Comparison of ENCODE assay signal across 17 cellular contexts in genomic region chr6:154297711-154298110, GRCh38. TPM values are rescaled to one million over a fixed set of nuclear protein-coding genes. Genes with fewer than 3 reads are reported as not detected.
A peak's percentile ranks its signal among the peaks of the same experiment; 100 is the strongest.
DNase-seq lines count a peak whose midpoint lies in the region; ATAC-seq and TF ChIP-seq lines count a peak whose summit lies in the region.
"Had no signal": no experiment of that assay in that cellular context is flagged by ENCODE, and none has a peak within 500 bp of the region (broad histone marks: within the 10 kb centered on the region; RNA-seq: fewer than 3 reads in every experiment).

No MANE protein-coding gene starts in this region.

- H2AK5ac ChIP-seq in IMR-90 (ENCODE audit: low read depth, low read length) = 0 out of 2 replicates have a peak overlapping the region, but pooled peaks have one; percentile 59

- peak overlapping the region; percentile 46; the same call in 1 of the 2 replicates for H3K18ac ChIP-seq in IMR-90 (ENCODE audit: low read depth, low read length)

- no peak overlapping the region for H3K27ac Mint-ChIP-seq in CD4-positive, alpha-beta T cell
- H3K27ac Mint-ChIP-seq: IgD-negative memory B cell; stimulated activated naive CD8-positive, alpha-beta T cell treated with anti-CD3 and anti-CD28 coated beads, Interleukin-15, Interleukin-2, amounts not matched to agents 100 ng/mL and 50 ng/mL, for 24 hours had no signal

- peaks cover 20% of the 10 kb centered on the region for H3K9me1 ChIP-seq in IMR-90 (ENCODE audit: insufficient read depth, low read length)

- H3K9me3 ChIP-seq in IMR-90 (ENCODE audit: control insufficient read depth, insufficient read depth, low read length) (no peaks in the 10 kb centered on the region), suprapubic skin (no peaks in the 10 kb centered on the region)
- H3K9me3 ChIP-seq in CD4-positive, alpha-beta T cell (ENCODE audit: control insufficient read depth, low read length) = no peaks in the 10 kb centered on the region
- H3K9me3 ChIP-seq: ovary had no signal

- no peaks in the 10 kb centered on the region for H3K36me3 Mint-ChIP-seq in CD4-positive, alpha-beta T cell (ENCODE audit: low read depth)

- 0 out of 2 replicates have a peak overlapping the region, but pooled peaks have one; percentile 2 for H3K23ac ChIP-seq in IMR-90 (ENCODE audit: low read depth, low read length)

- H2BK120ac ChIP-seq in IMR-90 (ENCODE audit: low read depth, low read length) = peak overlapping the region; percentile 78

- H4K8ac ChIP-seq in IMR-90 (ENCODE audit: low read depth in 2 of 2, low read length in 2 of 2) = 0 out of 4 replicates have a peak overlapping the region, but pooled peaks of 1 of the 2 experiments have one; percentile 0

- no peak for TF ChIP-seq EP300 in suprapubic skin (IDR thresholded peaks at IDR 0.05)

- POLR2A ChIA-PET in IMR-90 (lab: Charles Lee; ENCODE audit: unreplicated experiment) = no interaction called here
- POLR2A ChIA-PET in CD4-positive, alpha-beta T cell (lab: Charles Lee) = interaction anchor here (0.9 kb wide), 1 partner anchor 20 kb away, joined by 3 read pairs; no protein-coding TSS in a partner anchor

- TF ChIP-seq POLR2A in IMR-90 (IDR thresholded peaks at IDR 0.05; ENCODE audit: low read depth, low read length) (no peak), suprapubic skin (IDR thresholded peaks at IDR 0.05) (no peak)

- no peaks in the 10 kb centered on the region for H3K79me1 ChIP-seq in IMR-90 (ENCODE audit: low read depth in 1 of 2, low read length in 2 of 2)

- no peaks in the 10 kb centered on the region for H3K27me3 ChIP-seq in IMR-90 (ENCODE audit: control insufficient read depth, insufficient read depth, low read length)
- H3K27me3 ChIP-seq in suprapubic skin = no peaks in the 10 kb centered on the region
- no peaks in the 10 kb centered on the region for H3K27me3 ChIP-seq in CD4-positive, alpha-beta T cell (ENCODE audit: control insufficient read depth, insufficient read depth, low read length)
- H3K27me3 ChIP-seq: ovary had no signal

- in situ Hi-C loops in IMR-90 (cut with MboI; ENCODE audit: low sequenced_read_pairs) = no loop called here

- intact Hi-C loops in IMR-90 (cut with micrococcal nuclease) = no loop called here
- intact Hi-C loops in CD4-positive, alpha-beta T cell (cut with DNase I, micrococcal nuclease) = no loop called here

- no peak overlapping the region for H2AK9ac ChIP-seq in IMR-90 (replicated peaks; ENCODE audit: low read depth, low read length, poor library complexity)

- peak overlapping the region; percentile 63 for H3K14ac ChIP-seq in IMR-90 (replicated peaks; ENCODE audit: low read depth, low read length)

- peak overlapping the region; percentile 70; the same call in 1 of the 3 replicates for H2BK15ac ChIP-seq in IMR-90 (ENCODE audit: low read depth, low read length)

- H3K36me3 ChIP-seq in IMR-90 (ENCODE audit: control insufficient read depth, insufficient read depth, low read length) (no peaks in the 10 kb centered on the region), suprapubic skin (no peaks in the 10 kb centered on the region)
- H3K36me3 ChIP-seq: ovary had no signal

- no peak for TF ChIP-seq CTCF in IMR-90 (conservative IDR thresholded peaks at IDR 0.05; ENCODE audit: low read depth, low read length)
- TF ChIP-seq CTCF in suprapubic skin (IDR thresholded peaks at IDR 0.05) = no peak
- TF ChIP-seq CTCF in CD4-positive, alpha-beta T cell (IDR thresholded peaks at IDR 0.05) = no peak

- no peak overlapping the region for H3K56ac ChIP-seq in IMR-90 (ENCODE audit: extremely low read depth, insufficient read depth, low read length)

- H3K27ac ChIP-seq in IMR-90 (ENCODE audit: insufficient read depth, low read length) (no peak overlapping the region; the same call in 1 of the 2 replicates), epithelial cell of prostate (peak overlapping the region; percentile 24), suprapubic skin (peak overlapping the region; percentile 54)
- H3K27ac ChIP-seq in CD4-positive, alpha-beta T cell (ENCODE audit: low read depth, low read length) = no peak overlapping the region
- H3K27ac ChIP-seq: ovary had no signal

- ATAC-seq in IMR-90 (ENCODE audit: low read depth) = no peak
- no peak for ATAC-seq in CD4-positive, alpha-beta T cell (ENCODE audit: poor library complexity)
- ATAC-seq: HCT116 had no signal

- no TSS peak for BruUV-seq in IMR-90 (replicated peaks; lab: Mats Ljungman, UMichigan)

- no peak overlapping the region for H3K9ac ChIP-seq in IMR-90 (ENCODE audit: low read depth, low read length)

- dilution Hi-C loops in IMR-90 (cut with HindIII; ENCODE audit: low sequenced_read_pairs, unreplicated experiment) = no loop called here

- no CpG with 5 or more reads among the region's 3 CpGs for WGBS in IMR-90 (ENCODE audit: extremely low coverage in 2 of 2, insufficient read length in 1 of 2), 2 experiments
- 74% methylated on average over 3 of the region's 3 CpGs for WGBS in suprapubic skin

- no peak overlapping the region for H3K4me3 Mint-ChIP-seq in CD4-positive, alpha-beta T cell
- H3K4me3 Mint-ChIP-seq: CD14-positive monocyte; IgD-negative memory B cell; stimulated activated naive CD8-positive, alpha-beta T cell treated with anti-CD3 and anti-CD28 coated beads, Interleukin-15, Interleukin-2, amounts not matched to agents 100 ng/mL and 50 ng/mL, for 24 hours had no signal

- peak overlapping the region; percentile 65; the same call in 1 of the 2 replicates for H3K4ac ChIP-seq in IMR-90 (ENCODE audit: low read depth, low read length)

- no peak overlapping the region for H2AFZ ChIP-seq in IMR-90 (replicated peaks; ENCODE audit: low read length, poor library complexity)

- CTCF ChIA-PET in IMR-90 (lab: Yijun Ruan, JAX) = no interaction called here
- CTCF ChIA-PET in CD4-positive, alpha-beta T cell (lab: Charles Lee) = no interaction called here

- H4K5ac ChIP-seq in IMR-90 (ENCODE audit: low read depth, low read length) = no peak overlapping the region

- DNase-seq in IMR-90 (no peak), epithelial cell of prostate (ENCODE audit: low read depth, low spot score) (no peak), left kidney (ENCODE audit: low read depth, low spot score) (peak; percentile 68), suprapubic skin (ENCODE audit: low spot score in 2 of 2) (no peak), MV-4-11 (lab: John Stamatoyannopoulos, UW) (no peak), NCI-H2196 treated with DMSO at 0.1 percent for 48 hours (lab: John Stamatoyannopoulos, UW; ENCODE audit: unreplicated experiment) (no peak)
- DNase-seq in CD4-positive, alpha-beta T cell = no peak
- DNase-seq: activated effector memory CD4-positive, alpha-beta T cell treated with anti-CD3 and anti-CD28 coated beads, Interleukin-2, amount 50 U/mL, for 16 hours; NCI-H1417; NCI-H2227 treated with DMSO at 0.1 percent for 48 hours; stimulated activated CD4-positive, alpha-beta T cell treated with anti-CD3 and anti-CD28 coated beads, Interleukin-12 subunit alpha, Interleukin-12 subunit beta, amount 100 ng/mL, for 4 hours had no signal

- H4K91ac ChIP-seq in IMR-90 (ENCODE audit: insufficient read depth, low read depth, low read length) = peak overlapping the region; percentile 63; the same call in 1 of the 2 replicates

- H3K27me3 Mint-ChIP-seq in CD4-positive, alpha-beta T cell = no peaks in the 10 kb centered on the region
- H3K27me3 Mint-ChIP-seq: IgD-negative memory B cell had no signal

- no peak overlapping the region for H3K4me2 ChIP-seq in IMR-90 (ENCODE audit: low read depth, low read length)

- no peak for TF ChIP-seq RAD21 in IMR-90 (IDR thresholded peaks at IDR 0.05; ENCODE audit: low read length)

- no peaks in the 10 kb centered on the region for H4K20me1 ChIP-seq in IMR-90 (ENCODE audit: insufficient read depth, low read length)

- H3K4me1 ChIP-seq in IMR-90 (ENCODE audit: control insufficient read depth, insufficient read depth, low read length) (peaks cover 16% of the 10 kb centered on the region), suprapubic skin (peaks cover 14% of the 10 kb centered on the region)

- H3K4me1 Mint-ChIP-seq in CD4-positive, alpha-beta T cell (ENCODE audit: low read depth) = peaks cover 7% of the 10 kb centered on the region

- H3K4me3 ChIP-seq in IMR-90 (ENCODE audit: insufficient read depth, low read depth, low read length) (no peak overlapping the region), suprapubic skin (no peak overlapping the region)
- H3K4me3 ChIP-seq: GM12878, ovary had no signal

- H2BK5ac ChIP-seq in IMR-90 (ENCODE audit: low read depth, low read length, poor library complexity, severe bottlenecking) = peak overlapping the region; percentile 30

- no peaks in the 10 kb centered on the region for H3K9me3 Mint-ChIP-seq in CD4-positive, alpha-beta T cell
- H3K9me3 Mint-ChIP-seq: stimulated activated naive CD8-positive, alpha-beta T cell treated with anti-CD3 and anti-CD28 coated beads, Interleukin-15, Interleukin-2, amounts not matched to agents 100 ng/mL and 50 ng/mL, for 24 hours had no signal

- peak overlapping the region; percentile 43 for H2BK20ac ChIP-seq in IMR-90 (ENCODE audit: low read depth, low read length)

TF ChIP-seq in IMR-90, 13 proteins besides CTCF, POLR2A, EP300 and RAD21 (continues in another document):
- TF ChIP-seq BHLHE40 (IDR thresholded peaks at IDR 0.05; ENCODE audit: low read depth, low read length) = no peak
- TF ChIP-seq CEBPB (IDR thresholded peaks at IDR 0.05; ENCODE audit: low read depth, low read length) = no peak
- no peak for TF ChIP-seq CHD1 (IDR thresholded peaks at IDR 0.05; ENCODE audit: low read depth, low read length)
- TF ChIP-seq SMC3 (IDR thresholded peaks at IDR 0.05; ENCODE audit: low read depth, low read length) = no peak
- TF ChIP-seq RCOR1 (IDR thresholded peaks at IDR 0.05; ENCODE audit: insufficient replicate concordance, low read length) = no peak
- no peak for TF ChIP-seq ELK1 (IDR thresholded peaks at IDR 0.05; ENCODE audit: borderline replicate concordance, low read depth, low read length)
- no peak for TF ChIP-seq RFX5 (IDR thresholded peaks at IDR 0.05; ENCODE audit: low read depth, low read length)
- TF ChIP-seq NFE2L2 (IDR thresholded peaks at IDR 0.05; ENCODE audit: low read depth, low read length) = no peak
- TF ChIP-seq MAFK (IDR thresholded peaks at IDR 0.05; ENCODE audit: low read depth, low read length) = no peak

RNA-seq across cellular contexts. Expression of gene IPCEF1, which starts 58.9 kb away (rescaled TPM):
- under 0.01 TPM in 2 replicates for total RNA-seq in IMR-90 (2012; rRNA removed)
- polyA plus RNA-seq in IMR-90 (2012; rRNA removed) = 0.03 and 0.07 TPM in 2 replicates
- polyA plus RNA-seq in IMR-90 (2012; cell fraction: cytosol; rRNA removed) = not detected in 2 replicates
- polyA plus RNA-seq in IMR-90 (2012; cell fraction: nucleus; rRNA removed; ENCODE audit: low replicate concordance) = 0.02 and 0.14 TPM in 2 replicates
- total RNA-seq in suprapubic skin = 1 to 10 TPM in 3 of 4 donors, under 1 TPM in 1; 0.42 to 9.0 (median 3.1) TPM
- 10 to 100 TPM; 92.4 to 96.8 TPM for total RNA-seq in CD4-positive, alpha-beta T cell

Comparison
In these comparisons a context has a peak if more than half of its experiments do, and no peak if none do; other contexts are left out.
1. H3K27ac ChIP-seq: peak in epithelial cell of prostate (single experiment) and suprapubic skin (single experiment); none in IMR-90 (single experiment) and CD4-positive, alpha-beta T cell (single experiment).
2. RNA of gene IPCEF1, which starts 58.9 kb away (total RNA-seq): 92.4 to 96.8 TPM in CD4-positive, alpha-beta T cell; 0.42 to 9.0 TPM in suprapubic skin and under 0.01 TPM in IMR-90; every median in the first group is over 4 times any median in the second.